ENCODE assay signal across 9 cellular contexts in the genomic region with DNA sequence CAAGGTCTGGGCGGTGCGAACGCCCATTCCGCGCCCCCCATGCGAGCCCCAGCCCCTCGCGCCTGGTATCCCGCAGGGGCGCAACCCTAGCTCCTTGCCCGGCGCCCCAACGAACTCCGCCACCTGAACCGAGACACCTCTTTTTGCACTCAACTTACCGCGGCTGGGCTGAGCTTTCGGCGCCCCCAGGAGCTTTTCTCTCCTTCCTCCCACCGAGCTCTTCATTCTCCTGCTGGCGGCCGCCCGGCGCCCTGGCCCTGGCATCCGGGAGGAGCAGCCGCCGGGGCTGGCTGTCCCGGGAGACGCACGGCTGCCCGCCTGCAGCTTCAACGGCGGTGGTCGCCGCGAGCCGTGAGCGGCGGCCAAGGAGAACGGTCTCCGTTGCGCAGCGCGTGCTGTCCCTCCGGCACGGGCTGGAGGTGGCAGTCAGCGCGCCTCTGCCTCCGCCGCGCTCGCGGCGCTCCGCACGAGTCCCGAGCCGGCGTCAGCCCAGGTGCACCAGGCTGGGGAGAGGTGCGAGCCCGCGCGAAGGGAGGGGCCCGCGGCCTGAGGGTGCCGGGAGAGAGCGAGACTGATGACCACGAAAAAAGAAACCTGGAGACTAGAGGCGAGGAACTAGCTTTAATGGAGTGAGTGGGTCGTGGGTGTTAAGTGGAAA.
DNase-seq lines count a peak whose midpoint lies in the region; ATAC-seq, FAIRE-seq and TF ChIP-seq lines count a peak whose summit lies in the region.
"Had no signal": no experiment of that assay in that cellular context is flagged by ENCODE, and none has a peak within 500 bp of the region (broad histone marks: within the 10 kb centered on the region; RNA-seq: fewer than 3 reads in every experiment).

No MANE protein-coding gene starts in this region.

- H3K4me1 Mint-ChIP-seq in astrocyte (ENCODE audit: low read depth, unreplicated experiment) = peaks cover 9% of the 10 kb centered on the region

- peak overlapping the region; percentile 84 for H3K4me2 ChIP-seq in astrocyte (ENCODE audit: low read length)
- peak overlapping the region; percentile 68 for H3K4me2 ChIP-seq in skeletal muscle satellite cell (ENCODE audit: low read length)

- H3K4me1 ChIP-seq in astrocyte (ENCODE audit: insufficient read depth, low read length) = peaks cover 3% of the 10 kb centered on the region
- peaks cover 4% of the 10 kb centered on the region; the same call in 1 of the 2 replicates for H3K4me1 ChIP-seq in iPS DF 6.9 (ENCODE audit: control insufficient read depth, insufficient read depth, low read length)
- peaks cover 11% of the 10 kb centered on the region for H3K4me1 ChIP-seq in skeletal muscle satellite cell (ENCODE audit: control insufficient read depth, insufficient read depth, low read length)

- no peak for TF ChIP-seq CTCF in astrocyte (IDR thresholded peaks at IDR 0.05; ENCODE audit: insufficient read depth, low read depth, low read length)

- peaks cover 4% of the 10 kb centered on the region for H3K9me3 Mint-ChIP-seq in astrocyte (ENCODE audit: unreplicated experiment)
- H3K9me3 Mint-ChIP-seq: activated naive CD4-positive, alpha-beta T cell treated with anti-CD3 and anti-CD28 coated beads, Interleukin-2, amount 10 ng/mL, durations not matched to agents 7 days and 5 days had no signal

- no peak for FAIRE-seq in astrocyte (lab: Jason Lieb, UNC)

- H2AFZ ChIP-seq in astrocyte (ENCODE audit: low read depth, low read length) = peak overlapping the region; percentile 64

- H3K36me3 Mint-ChIP-seq in astrocyte (ENCODE audit: low read depth, unreplicated experiment) = no peaks in the 10 kb centered on the region
- H3K36me3 Mint-ChIP-seq: activated naive CD4-positive, alpha-beta T cell treated with anti-CD3 and anti-CD28 coated beads, Interleukin-2, amount 10 ng/mL, durations not matched to agents 7 days and 5 days had no signal

- no CpG with 5 or more reads among the region's 70 CpGs for WGBS in iPS DF 6.9 (ENCODE audit: insufficient coverage, insufficient read length)

- no peaks in the 10 kb centered on the region for H3K36me3 ChIP-seq in H7 (replicated peaks; ENCODE audit: control insufficient read depth, insufficient read depth, low read length)
- no peaks in the 10 kb centered on the region for H3K36me3 ChIP-seq in astrocyte (ENCODE audit: insufficient read depth, low read length)
- no peaks in the 10 kb centered on the region for H3K36me3 ChIP-seq in iPS DF 6.9 (ENCODE audit: control insufficient read depth, insufficient read depth, low read length)
- no peaks in the 10 kb centered on the region for H3K36me3 ChIP-seq in skeletal muscle satellite cell (ENCODE audit: insufficient read depth, low read length)

- H3K9me3 ChIP-seq in astrocyte (ENCODE audit: insufficient read depth, low read depth, low read length) (no peaks in the 10 kb centered on the region), iPS DF 6.9 (ENCODE audit: control insufficient read depth, insufficient read depth, low read length) (no peaks in the 10 kb centered on the region; the same call in 1 of the 2 replicates), skeletal muscle satellite cell (replicated peaks; ENCODE audit: low read length) (no peaks in the 10 kb centered on the region)

- H3K4me3 Mint-ChIP-seq in astrocyte (ENCODE audit: unreplicated experiment) = peak overlapping the region; percentile 79
- H3K4me3 Mint-ChIP-seq: activated naive CD4-positive, alpha-beta T cell treated with anti-CD3 and anti-CD28 coated beads, Interleukin-2, amount 10 ng/mL, durations not matched to agents 7 days and 5 days had no signal

- peaks cover 39% of the 10 kb centered on the region for H3K27me3 Mint-ChIP-seq in astrocyte (ENCODE audit: low read depth, unreplicated experiment)

- no peak overlapping the region for H3K9ac ChIP-seq in astrocyte (ENCODE audit: low read length)
- H3K9ac ChIP-seq in skeletal muscle satellite cell (ENCODE audit: low read depth, low read length) = no peak overlapping the region

- no peak overlapping the region for H3K27ac Mint-ChIP-seq in astrocyte (ENCODE audit: unreplicated experiment)
- H3K27ac Mint-ChIP-seq: activated naive CD4-positive, alpha-beta T cell treated with anti-CD3 and anti-CD28 coated beads, Interleukin-2, amount 10 ng/mL, durations not matched to agents 7 days and 5 days had no signal

- DNase-seq in H7 = peak; percentile 74
- DNase-seq in astrocyte (ENCODE audit: low read depth) = no peak
- no peak for DNase-seq in iPS DF 6.9 (ENCODE audit: low read depth, low spot score)
- DNase-seq in NCI-H146 (lab: John Stamatoyannopoulos, UW) = no peak
- DNase-seq in NCI-H128 (lab: John Stamatoyannopoulos, UW; ENCODE audit: unreplicated experiment) = no peak
- DNase-seq: activated naive CD4-positive, alpha-beta T cell treated with anti-CD3 and anti-CD28 coated beads, Interleukin-2, amount 10 ng/mL, durations not matched to agents 7 days and 5 days had no signal

- no peak overlapping the region for H3K27ac ChIP-seq in astrocyte (ENCODE audit: low read depth, low read length)
- H3K27ac ChIP-seq in iPS DF 6.9 (ENCODE audit: low read length) = no peak overlapping the region

- H4K20me1 ChIP-seq in astrocyte (ENCODE audit: insufficient read depth, low read length) = no peaks in the 10 kb centered on the region

- ATAC-seq in HG03342 (IDR thresholded peaks at IDR 0.05; ENCODE audit: unreplicated experiment) (no peak), HG02852 (IDR thresholded peaks at IDR 0.05; ENCODE audit: unreplicated experiment) (no peak)

- peaks cover 34% of the 10 kb centered on the region for H3K27me3 ChIP-seq in H7 (ENCODE audit: control insufficient read depth, insufficient read depth, low read length)
- peaks cover 32% of the 10 kb centered on the region for H3K27me3 ChIP-seq in astrocyte (ENCODE audit: insufficient read depth, low read length)
- peaks cover 12% of the 10 kb centered on the region; the same call in 1 of the 2 replicates for H3K27me3 ChIP-seq in iPS DF 6.9 (ENCODE audit: control insufficient read depth, insufficient read depth, low read length)
- H3K27me3 ChIP-seq in skeletal muscle satellite cell (ENCODE audit: control insufficient read depth, insufficient read depth, low read length) = peaks cover 46% of the 10 kb centered on the region

- H3K79me2 ChIP-seq in astrocyte (ENCODE audit: insufficient read depth, low read length) = no peaks in the 10 kb centered on the region

- H3K4me3 ChIP-seq in H7 (ENCODE audit: insufficient read depth, low read depth, low read length) (peak overlapping the region; percentile 43), astrocyte (ENCODE audit: insufficient read depth, low read depth, low read length) (peak overlapping the region; percentile 37), iPS DF 6.9 (ENCODE audit: low read length) (peak overlapping the region; percentile 27; the same call in 1 of the 2 replicates), skeletal muscle satellite cell (ENCODE audit: low read length) (peak overlapping the region; percentile 55)
